ENCODE assay signal across 30 cellular contexts in the genomic region with DNA sequence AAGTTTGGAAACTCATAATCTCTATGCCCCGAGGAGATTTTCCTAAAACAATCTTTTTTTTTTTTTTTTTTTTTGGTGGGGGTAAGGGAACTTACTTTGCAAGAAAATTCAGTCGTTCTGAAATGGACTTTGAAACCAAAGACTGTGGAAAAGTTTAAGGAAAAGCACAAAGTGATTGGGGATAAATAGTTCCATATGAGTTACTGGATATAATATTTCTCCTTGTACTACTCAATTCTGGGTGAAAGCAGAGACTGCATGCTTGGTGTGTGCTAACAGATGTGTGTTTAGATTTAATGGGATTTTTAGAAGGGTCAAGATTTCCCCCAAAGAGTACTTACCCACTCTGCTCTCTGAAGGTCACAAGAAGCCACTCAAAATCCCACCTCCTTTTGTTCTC.
"Had no signal": no experiment of that assay in that cellular context is flagged by ENCODE, and none has a peak within 500 bp of the region (broad histone marks: within the 10 kb centered on the region; RNA-seq: fewer than 3 reads in every experiment).

No MANE protein-coding gene starts in this region.

- H3K4me1 Mint-ChIP-seq: naive thymus-derived CD8-positive, alpha-beta T cell; stimulated activated memory B cell treated with anti-CD40 and anti-IgM and Interleukin-4, amounts not matched to agents 10 μg/mL and 1 μg/mL and 100 μg/mL, for 72 hours; stimulated activated naive CD8-positive, alpha-beta T cell treated with anti-CD3 and anti-CD28 coated beads, Interleukin-15, amount 100 ng/mL, for 72 hours had no signal

- H3K4me3 Mint-ChIP-seq: activated naive CD8-positive, alpha-beta T cell; naive thymus-derived CD8-positive, alpha-beta T cell; neural progenitor cell; stimulated activated memory B cell treated with anti-CD40 and anti-IgM and Interleukin-4, amounts not matched to agents 10 μg/mL and 1 μg/mL and 100 μg/mL, for 72 hours; stimulated activated naive CD8-positive, alpha-beta T cell treated with anti-CD3 and anti-CD28 coated beads, Interleukin-15, amount 100 ng/mL, for 72 hours had no signal

- H3K36me3 ChIP-seq: adrenal gland, cardiac muscle cell, colonic mucosa, neural progenitor cell, right atrium auricular region, upper lobe of left lung, WERI-Rb-1 had no signal

- H3K9ac ChIP-seq: neural progenitor cell had no signal

- H3K4me3 ChIP-seq: adrenal gland, body of pancreas, cardiac muscle cell, colonic mucosa, dorsolateral prefrontal cortex, neural progenitor cell, right atrium auricular region, smooth muscle cell, upper lobe of left lung had no signal

- H3K36me3 Mint-ChIP-seq: activated naive CD8-positive, alpha-beta T cell; naive thymus-derived CD8-positive, alpha-beta T cell; neural progenitor cell; stimulated activated memory B cell treated with anti-CD40 and anti-IgM and Interleukin-4, amounts not matched to agents 10 μg/mL and 1 μg/mL and 100 μg/mL, for 72 hours had no signal

- H3K27me3 ChIP-seq: adrenal gland, body of pancreas, cardiac muscle cell, colonic mucosa, neural progenitor cell, right atrium auricular region, upper lobe of left lung had no signal

- H3K9me3 ChIP-seq: adrenal gland, colonic mucosa had no signal

- H3K4me1 ChIP-seq: adrenal gland, body of pancreas, colonic mucosa, neural progenitor cell, right atrium auricular region had no signal

- H3K4me2 ChIP-seq: neural progenitor cell, smooth muscle cell had no signal

- ATAC-seq: activated CD4-positive, CD25-positive, alpha-beta regulatory T cell treated with anti-CD3 and anti-CD28 coated beads, Interleukin-2, amount 50 U/mL, for 24 hours; body of pancreas; naive thymus-derived CD8-positive, alpha-beta T cell; stimulated activated memory B cell treated with anti-CD40 and anti-IgM and Interleukin-4, amounts not matched to agents 10 μg/mL and 1 μg/mL and 100 μg/mL, for 72 hours had no signal

- H3K27ac Mint-ChIP-seq: activated naive CD8-positive, alpha-beta T cell; naive thymus-derived CD8-positive, alpha-beta T cell; neural progenitor cell; stimulated activated memory B cell treated with anti-CD40 and anti-IgM and Interleukin-4, amounts not matched to agents 10 μg/mL and 1 μg/mL and 100 μg/mL, for 72 hours; stimulated activated naive CD8-positive, alpha-beta T cell treated with anti-CD3 and anti-CD28 coated beads, Interleukin-15, amount 100 ng/mL, for 72 hours had no signal

- H3K27ac ChIP-seq: adrenal gland, body of pancreas, colonic mucosa, dorsolateral prefrontal cortex, neural progenitor cell, right atrium auricular region, upper lobe of left lung, WERI-Rb-1 had no signal

- H2AFZ ChIP-seq: neural progenitor cell had no signal

- DNase-seq: activated CD4-positive, alpha-beta T cell treated with anti-CD3 and anti-CD28 coated beads for 48 hours; activated CD4-positive, alpha-beta T cell treated with anti-CD3 and anti-CD28 coated beads, Interleukin-2, amount 50 U/mL, for 48 hours; activated CD8-positive, alpha-beta memory T cell treated with anti-CD3 and anti-CD28 coated beads for 24 hours; activated effector memory CD4-positive, alpha-beta T cell treated with Interleukin-2 at 50 U/mL for 16 hours; activated naive CD4-positive, alpha-beta T cell treated with Interleukin-2 at 50 U/mL for 16 hours; adrenal gland; aorta; body of pancreas; cerebellar nuclear complex; colonic mucosa; dorsolateral prefrontal cortex; effector memory CD4-positive, alpha-beta T cell; head of caudate nucleus; naive thymus-derived CD8-positive, alpha-beta T cell; occipital lobe; stimulated activated CD4-positive, alpha-beta T cell treated with anti-CD3 and anti-CD28 coated beads, Interleukin-1b, Interleukin-23, amount 100 ng/mL, for 48 hours; stimulated activated CD4-positive, alpha-beta T cell treated with anti-CD3 and anti-CD28 coated beads, Interleukin-4, amount 100 ng/mL, for 4 hours; stimulated activated CD8-positive, alpha-beta memory T cell treated with anti-CD3 and anti-CD28 coated beads, Interleukin-4, amount 100 ng/mL, for 48 hours; stimulated activated naive CD8-positive, alpha-beta T cell treated with anti-CD3 and anti-CD28 coated beads, Interleukin-15, amount 100 ng/mL, for 72 hours; substantia nigra; T-helper 9 cell; upper lobe of left lung; WERI-Rb-1 had no signal
